ENCODE assay signal across 17 cellular contexts in genomic region chr19:5063873-5064645, GRCh38.
A peak's percentile ranks its signal among the peaks of the same experiment; 100 is the strongest.
DNase-seq lines count a peak whose midpoint lies in the region; ATAC-seq and TF ChIP-seq lines count a peak whose summit lies in the region.
"Had no signal": no experiment of that assay in that cellular context is flagged by ENCODE, and none has a peak within 500 bp of the region (broad histone marks: within the 10 kb centered on the region; RNA-seq: fewer than 3 reads in every experiment).

No MANE protein-coding gene starts in this region.

- H2BK15ac ChIP-seq in neuronal stem cell (ENCODE audit: low read length) = no peak overlapping the region

- peaks cover 4% of the 10 kb centered on the region for H3K79me1 ChIP-seq in neuronal stem cell (ENCODE audit: low read depth, low read length)

- ATAC-seq in right cardiac atrium = no peak
- ATAC-seq: CD8-positive, alpha-beta T cell; HCT116 had no signal

- H3K14ac ChIP-seq in neuronal stem cell (ENCODE audit: low read length) = no peak overlapping the region

- H3K9ac ChIP-seq in neuronal stem cell (ENCODE audit: low read depth, low read length, poor library complexity) = peak overlapping the region; percentile 65
- H3K9ac ChIP-seq: BLaER1 treated with 17β-estradiol and CSF1 and Interleukin-3, amounts not matched to agents 10 nM and 100 nM; GM23248 had no signal

- H3K9me3 Mint-ChIP-seq in MCF 10A (ENCODE audit: unreplicated experiment) = no peaks in the 10 kb centered on the region

- no peak overlapping the region for H2AFZ ChIP-seq in neuronal stem cell (ENCODE audit: low read length)
- H2AFZ ChIP-seq: GM23248 had no signal

- no peak overlapping the region for H3K27ac Mint-ChIP-seq in MCF 10A (ENCODE audit: low read depth, unreplicated experiment)
- H3K27ac Mint-ChIP-seq: B cell; CD8-positive, alpha-beta T cell; HFFc6; IgD-negative memory B cell had no signal

- H2AK5ac ChIP-seq in neuronal stem cell (ENCODE audit: low read depth, low read length) = peak overlapping the region; percentile 17

- no peak for TF ChIP-seq CTCF in left ventricle myocardium inferior (IDR thresholded peaks at IDR 0.05; ENCODE audit: borderline replicate concordance)
- no peak for TF ChIP-seq CTCF in MCF 10A (IDR thresholded peaks at IDR 0.05; ENCODE audit: unreplicated experiment)

- no peaks in the 10 kb centered on the region for H3K9me3 ChIP-seq in right cardiac atrium (ENCODE audit: control insufficient read depth, low read length)
- H3K9me3 ChIP-seq in left ventricle myocardium inferior (replicated peaks) = peaks cover 14% of the 10 kb centered on the region
- peaks cover 9 to 17% of the 10 kb centered on the region in 2 donors for H3K9me3 ChIP-seq in neuronal stem cell (replicated peaks in 1 of 2; ENCODE audit: control insufficient read depth in 2 of 2, insufficient read depth in 1 of 2, low read depth in 1 of 2, low read length in 2 of 2)

- H3K4me3 ChIP-seq in right cardiac atrium (ENCODE audit: low read length) (no peak overlapping the region), left ventricle myocardium inferior (no peak overlapping the region), neuronal stem cell (ENCODE audit: low read length in 2 of 2) (no peak overlapping the region)
- H3K4me3 ChIP-seq: BLaER1 treated with 17β-estradiol and CSF1 and Interleukin-3, amounts not matched to agents 10 nM and 100 nM; GM23248 had no signal

- no peak overlapping the region for H4K91ac ChIP-seq in neuronal stem cell (ENCODE audit: low read depth, low read length, poor library complexity)

- CTCF ChIA-PET in MCF 10A (lab: Yijun Ruan, JAX) = interaction anchor here (0.7 kb wide), 1 partner anchor 1237 kb away, joined by 4 read pairs; no protein-coding TSS in a partner anchor

- no peaks in the 10 kb centered on the region for H3K4me1 Mint-ChIP-seq in MCF 10A (ENCODE audit: insufficient read depth, unreplicated experiment)
- H3K4me1 Mint-ChIP-seq: B cell had no signal

- peak overlapping the region; percentile 73 for H4K8ac ChIP-seq in neuronal stem cell (ENCODE audit: low read depth, low read length)

- no TSS peak for BruUV-seq in MCF 10A (replicated peaks; lab: Mats Ljungman, UMichigan)

- H3K36me3 Mint-ChIP-seq in MCF 10A (ENCODE audit: insufficient read depth, unreplicated experiment) = peaks cover 44% of the 10 kb centered on the region

- H2BK120ac ChIP-seq in neuronal stem cell (ENCODE audit: low read depth, low read length) = no peak overlapping the region

- no peak overlapping the region for H3K4ac ChIP-seq in neuronal stem cell (ENCODE audit: low read length)

- H3K4me1 ChIP-seq in right cardiac atrium (ENCODE audit: control insufficient read depth, insufficient read depth, low read length) (peaks cover 3% of the 10 kb centered on the region), left ventricle myocardium inferior (peaks cover 3% of the 10 kb centered on the region), neuronal stem cell (ENCODE audit: control insufficient read depth in 2 of 2, insufficient read depth in 1 of 2, low read depth in 1 of 2, low read length in 2 of 2) (peaks cover 20 to 29% of the 10 kb centered on the region in 2 donors)

- intact Hi-C loops in right cardiac atrium (cut with DNase I) = no loop called here
- intact Hi-C loops in left ventricle myocardium inferior (cut with micrococcal nuclease) = no loop called here
- intact Hi-C loops in MCF 10A (cut with micrococcal nuclease) = no loop called here

- H2BK12ac ChIP-seq in neuronal stem cell (ENCODE audit: low read length) = no peak overlapping the region

- no peak overlapping the region for H3K4me3 Mint-ChIP-seq in MCF 10A (ENCODE audit: unreplicated experiment)
- H3K4me3 Mint-ChIP-seq: B cell; CD8-positive, alpha-beta T cell; HFFc6; IgD-negative memory B cell had no signal

- H3K36me3 ChIP-seq in left ventricle myocardium inferior = peaks cover 56% of the 10 kb centered on the region
- peaks cover 12 to 59% of the 10 kb centered on the region in 2 donors for H3K36me3 ChIP-seq in neuronal stem cell (replicated peaks in 1 of 2; ENCODE audit: control insufficient read depth in 2 of 2, insufficient read depth in 2 of 2, low read length in 2 of 2)

- no peak overlapping the region for H3K4me2 ChIP-seq in neuronal stem cell (ENCODE audit: insufficient read depth, low read length, poor library complexity, severe bottlenecking)
- H3K4me2 ChIP-seq: BLaER1 treated with 17β-estradiol and CSF1 and Interleukin-3, amounts not matched to agents 10 nM and 100 nM had no signal

- DNase-seq in right cardiac atrium = peak in 2 of 3 donors; percentile 43 to 68
- no peak for DNase-seq in left ventricle myocardium inferior
- peak; percentile 52 for DNase-seq in cerebellar cortex (ENCODE audit: low spot score)
- no peak for DNase-seq in neuronal stem cell (ENCODE audit: low spot score)
- no peak for DNase-seq in MCF 10A (ENCODE audit: unreplicated experiment)
- DNase-seq in occipital lobe (lab: John Stamatoyannopoulos, UW) = no peak
- DNase-seq: Calu3; CD8-positive, alpha-beta T cell; DMS79 treated with DMSO at 0.1 percent for 48 hours; GM23248; H7; HFFc6 had no signal

- H3K18ac ChIP-seq in neuronal stem cell (ENCODE audit: low read length) = no peak overlapping the region

- 82% methylated on average over 38 of the region's 38 CpGs for WGBS in right cardiac atrium
- WGBS in neuronal stem cell (ENCODE audit: extremely low coverage in 2 of 2, insufficient read length in 2 of 2, insufficient replicate concordance in 1 of 2), 2 donors = no CpG with 5 or more reads among the region's 38 CpGs

- no peak overlapping the region for H3K27ac ChIP-seq in right cardiac atrium (ENCODE audit: low read length)
- no peak overlapping the region for H3K27ac ChIP-seq in left ventricle myocardium inferior (replicated peaks)
- H3K27ac ChIP-seq in neuronal stem cell (replicated peaks; ENCODE audit: low read length) = no peak overlapping the region
- H3K27ac ChIP-seq: BLaER1 treated with 17β-estradiol and CSF1 and Interleukin-3, amounts not matched to agents 10 nM and 100 nM; GM23248; HL-60 had no signal

- H2BK5ac ChIP-seq in neuronal stem cell (ENCODE audit: low read length) = peak overlapping the region; percentile 19

- peak overlapping the region; percentile 29 for H3K23ac ChIP-seq in neuronal stem cell (ENCODE audit: low read depth, low read length, poor library complexity)

- H3K27me3 ChIP-seq in right cardiac atrium (ENCODE audit: control insufficient read depth, insufficient read depth) (no peaks in the 10 kb centered on the region), left ventricle myocardium inferior (ENCODE audit: low read depth) (no peaks in the 10 kb centered on the region), neuronal stem cell (ENCODE audit: control insufficient read depth in 3 of 3, insufficient read depth in 3 of 3, low read depth in 1 of 3, low read length in 3 of 3) (no peaks in the 10 kb centered on the region)

- POLR2A ChIA-PET in MCF 10A (lab: Yijun Ruan, JAX) = no interaction called here

- no peaks in the 10 kb centered on the region for H3K27me3 Mint-ChIP-seq in MCF 10A (ENCODE audit: insufficient read depth, unreplicated experiment)
- H3K27me3 Mint-ChIP-seq: B cell, IgD-negative memory B cell had no signal

Comparison
In these comparisons a context has a peak if more than half of its experiments do, and no peak if none do; other contexts are left out.
1. DNase-seq: peak in right cardiac atrium (2 of 3) and cerebellar cortex (single experiment); none in left ventricle myocardium inferior (single experiment), neuronal stem cell (single experiment), MCF 10A (single experiment) and occipital lobe (single experiment).